In the genomic region with DNA sequence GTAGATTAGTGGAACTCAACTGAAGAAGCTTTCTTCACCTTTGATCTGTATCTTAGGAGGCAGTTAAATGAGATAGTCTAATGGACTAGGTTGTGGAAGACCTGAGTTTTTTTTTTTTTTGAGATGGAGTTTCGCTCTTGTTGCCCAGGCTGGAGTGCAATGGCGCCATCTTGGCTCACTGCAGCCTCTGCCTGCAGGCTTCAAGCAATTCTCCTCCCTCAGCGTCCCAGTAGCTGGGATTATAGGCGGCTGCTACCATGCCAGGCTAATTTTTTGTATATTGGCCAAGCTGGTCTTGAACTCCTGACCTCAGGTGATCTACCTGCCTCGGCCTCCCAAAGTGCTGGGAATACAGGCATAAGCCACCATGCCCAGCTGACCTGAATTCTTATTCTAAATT, we compare ENCODE assay signal across 1 cellular context.
TF ChIP-seq lines count a peak whose summit lies in the region.

No MANE protein-coding gene starts in this region.

TF ChIP-seq in H1, 55 proteins besides CTCF, POLR2A, EP300 and RAD21:
- 0 out of 2 replicates have a peak, but pooled peaks have one; percentile 13 for TF ChIP-seq CHD1 (IDR thresholded peaks at IDR 0.05; ENCODE audit: low read depth, low read length)
- TF ChIP-seq TAF1 (IDR thresholded peaks at IDR 0.05; ENCODE audit: low read depth, low read length), result peak; percentile 45; the same call in 1 of the 2 replicates
- TF ChIP-seq YY1 (IDR thresholded peaks at IDR 0.05; ENCODE audit: low read depth, low read length), result peak; percentile 92
